Comparison of ENCODE assay signal across 1 cellular context in the genomic region with DNA sequence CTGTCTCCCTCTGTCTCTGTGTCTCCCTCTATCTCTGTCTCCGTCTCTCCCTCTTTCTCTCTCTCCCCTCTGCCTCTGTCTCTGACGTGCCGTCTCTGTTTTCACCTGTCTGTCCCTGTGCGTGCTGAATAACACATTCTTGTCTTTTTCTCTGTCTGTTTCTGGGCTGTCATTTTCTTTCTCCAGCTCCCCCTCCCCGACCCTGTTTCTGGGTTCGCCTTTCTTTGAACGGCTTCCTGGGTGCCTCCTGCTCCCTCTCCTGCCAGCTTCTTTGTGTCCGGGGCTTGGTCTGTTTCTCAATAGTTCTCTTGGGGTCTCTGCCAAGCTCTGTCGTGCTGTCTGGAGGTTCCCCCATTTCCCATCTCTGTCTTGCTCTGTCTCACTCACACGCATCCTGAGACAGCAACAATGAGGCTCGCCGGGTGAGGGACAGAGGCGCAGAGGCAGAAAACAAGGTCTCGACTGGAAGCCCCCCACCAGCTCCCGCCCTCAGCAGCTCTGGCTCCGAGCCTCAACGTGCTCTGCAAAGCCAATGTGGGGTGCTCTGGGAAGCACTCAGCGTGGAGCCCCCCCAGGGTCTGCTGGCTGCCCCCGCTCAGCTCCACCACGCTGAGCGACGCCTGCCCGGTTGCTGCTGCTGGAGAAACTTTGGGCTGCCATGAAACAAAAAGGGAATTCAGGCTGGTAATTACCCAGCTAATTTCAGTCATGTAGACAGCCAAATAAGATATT.
TF ChIP-seq lines count a peak whose summit lies in the region.

No MANE protein-coding gene starts in this region.

TF ChIP-seq in neural cell, 6 proteins besides CTCF, POLR2A, EP300 and RAD21 (continued from another document):
- TF ChIP-seq, protein P1, sequence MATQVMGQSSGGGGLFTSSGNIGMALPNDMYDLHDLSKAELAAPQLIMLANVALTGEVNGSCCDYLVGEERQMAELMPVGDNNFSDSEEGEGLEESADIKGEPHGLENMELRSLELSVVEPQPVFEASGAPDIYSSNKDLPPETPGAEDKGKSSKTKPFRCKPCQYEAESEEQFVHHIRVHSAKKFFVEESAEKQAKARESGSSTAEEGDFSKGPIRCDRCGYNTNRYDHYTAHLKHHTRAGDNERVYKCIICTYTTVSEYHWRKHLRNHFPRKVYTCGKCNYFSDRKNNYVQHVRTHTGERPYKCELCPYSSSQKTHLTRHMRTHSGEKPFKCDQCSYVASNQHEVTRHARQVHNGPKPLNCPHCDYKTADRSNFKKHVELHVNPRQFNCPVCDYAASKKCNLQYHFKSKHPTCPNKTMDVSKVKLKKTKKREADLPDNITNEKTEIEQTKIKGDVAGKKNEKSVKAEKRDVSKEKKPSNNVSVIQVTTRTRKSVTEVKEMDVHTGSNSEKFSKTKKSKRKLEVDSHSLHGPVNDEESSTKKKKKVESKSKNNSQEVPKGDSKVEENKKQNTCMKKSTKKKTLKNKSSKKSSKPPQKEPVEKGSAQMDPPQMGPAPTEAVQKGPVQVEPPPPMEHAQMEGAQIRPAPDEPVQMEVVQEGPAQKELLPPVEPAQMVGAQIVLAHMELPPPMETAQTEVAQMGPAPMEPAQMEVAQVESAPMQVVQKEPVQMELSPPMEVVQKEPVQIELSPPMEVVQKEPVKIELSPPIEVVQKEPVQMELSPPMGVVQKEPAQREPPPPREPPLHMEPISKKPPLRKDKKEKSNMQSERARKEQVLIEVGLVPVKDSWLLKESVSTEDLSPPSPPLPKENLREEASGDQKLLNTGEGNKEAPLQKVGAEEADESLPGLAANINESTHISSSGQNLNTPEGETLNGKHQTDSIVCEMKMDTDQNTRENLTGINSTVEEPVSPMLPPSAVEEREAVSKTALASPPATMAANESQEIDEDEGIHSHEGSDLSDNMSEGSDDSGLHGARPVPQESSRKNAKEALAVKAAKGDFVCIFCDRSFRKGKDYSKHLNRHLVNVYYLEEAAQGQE (IDR thresholded peaks at IDR 0.05; ENCODE audit: borderline replicate concordance) = no peak
- TF ChIP-seq EZH2 (IDR thresholded peaks at IDR 0.05; ENCODE audit: borderline replicate concordance, insufficient read depth, low read length, poor library complexity, severe bottlenecking) (no peak), MXI1 (conservative IDR thresholded peaks at IDR 0.05; ENCODE audit: poor library complexity, severe bottlenecking) (no peak)
